22 cellular contexts compared by ENCODE assay signal in the genomic region with DNA sequence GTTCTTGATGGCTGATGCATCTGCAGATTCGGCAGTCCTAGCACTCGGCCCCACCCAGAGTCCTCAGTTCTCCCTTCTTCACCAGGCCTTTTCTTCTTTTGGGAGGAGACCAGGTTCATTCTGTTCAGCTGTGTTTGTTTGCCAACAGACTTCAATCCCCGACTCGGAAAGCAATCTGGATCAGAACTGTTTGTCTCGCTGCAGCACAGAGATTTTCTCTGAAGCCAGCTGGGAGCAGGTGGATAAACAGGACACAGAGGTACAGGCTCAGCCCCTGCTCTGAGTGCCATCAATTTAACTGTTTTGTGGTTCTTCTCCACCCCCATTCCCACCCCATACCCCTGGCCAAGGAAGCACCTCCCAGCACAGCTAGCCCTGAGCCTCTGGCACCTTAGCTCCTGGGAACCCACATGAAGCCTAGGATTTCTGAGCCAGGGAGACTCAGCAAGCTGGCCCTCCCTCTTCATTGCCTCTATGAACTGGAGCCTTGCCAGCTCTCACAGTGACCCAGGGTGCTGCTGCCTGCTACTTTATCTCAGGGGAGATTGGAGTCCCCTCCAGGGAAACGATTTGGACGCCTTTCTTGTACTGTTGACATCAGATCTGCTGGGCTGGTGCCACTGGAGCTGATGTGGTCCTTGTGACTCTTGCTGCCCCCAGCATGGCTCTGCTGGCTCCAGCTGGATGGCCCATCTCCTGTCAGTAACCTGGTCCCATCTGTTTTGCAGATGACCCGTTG. TPM values are rescaled to one million over a fixed set of nuclear protein-coding genes. Genes with fewer than 3 reads are reported as not detected.
A peak's percentile ranks its signal among the peaks of the same experiment; 100 is the strongest.
DNase-seq lines count a peak whose midpoint lies in the region; ATAC-seq and TF ChIP-seq lines count a peak whose summit lies in the region.
"Had no signal": no experiment of that assay in that cellular context is flagged by ENCODE, and none has a peak within 500 bp of the region (broad histone marks: within the 10 kb centered on the region; RNA-seq: fewer than 3 reads in every experiment).

No MANE protein-coding gene starts in this region.

- H3K4me3 ChIP-seq in breast epithelium (no peak overlapping the region), heart left ventricle (no peak overlapping the region)
- H3K4me3 ChIP-seq: pancreas, tibial artery had no signal

- H3K4me1 Mint-ChIP-seq in MCF 10A (ENCODE audit: insufficient read depth, unreplicated experiment), result peaks cover 5% of the 10 kb centered on the region
- H3K4me1 Mint-ChIP-seq in WTC11, result no peaks in the 10 kb centered on the region

- no peaks in the 10 kb centered on the region for H3K9me3 ChIP-seq in breast epithelium
- no peaks in the 10 kb centered on the region for H3K9me3 ChIP-seq in heart left ventricle
- H3K9me3 ChIP-seq: pancreas, tibial artery had no signal

- POLR2A ChIA-PET in MCF 10A (lab: Yijun Ruan, JAX) (interaction anchor here (0.6 to 1.0 kb wide), 2 partner anchors 201 to 306 kb away, joined by 3 read pairs; no protein-coding TSS in a partner anchor), WTC11 (lab: Charles Lee) (no interaction called here)

- H3K9me3 Mint-ChIP-seq in MCF 10A (ENCODE audit: unreplicated experiment) (no peaks in the 10 kb centered on the region), WTC11 (no peaks in the 10 kb centered on the region)
- H3K9me3 Mint-ChIP-seq: naive thymus-derived CD4-positive, alpha-beta T cell had no signal

- WGBS in heart left ventricle, 4 donors, result 58 to 64% (median 59%) methylated on average over 8 of the region's 8 CpGs

- H3K4me1 ChIP-seq in breast epithelium (peaks cover 3 to 9% of the 10 kb centered on the region in 2 donors), heart left ventricle (peaks cover 0 to 25% (median 2%) of the 10 kb centered on the region in 12 donors)
- H3K4me1 ChIP-seq: pancreas had no signal

- peaks cover 5% of the 10 kb centered on the region for H3K36me3 ChIP-seq in breast epithelium
- H3K36me3 ChIP-seq in heart left ventricle, result peaks cover 0 to 100% (median 99%) of the 10 kb centered on the region in 9 donors

- no TSS peak for BruUV-seq in MCF 10A (replicated peaks; lab: Mats Ljungman, UMichigan)

- TF ChIP-seq CTCF in MCF 10A (IDR thresholded peaks at IDR 0.05; ENCODE audit: unreplicated experiment) (no peak), breast epithelium (IDR thresholded peaks at IDR 0.05) (no peak), heart left ventricle (IDR thresholded peaks at IDR 0.05) (no peak), WTC11 (IDR thresholded peaks at IDR 0.05) (no peak)

- no peaks in the 10 kb centered on the region for H3K27me3 Mint-ChIP-seq in MCF 10A (ENCODE audit: insufficient read depth, unreplicated experiment)
- H3K27me3 Mint-ChIP-seq in WTC11 (ENCODE audit: low read depth), result no peaks in the 10 kb centered on the region
- H3K27me3 Mint-ChIP-seq: naive thymus-derived CD4-positive, alpha-beta T cell had no signal

- CTCF ChIA-PET in MCF 10A (lab: Yijun Ruan, JAX) (interaction anchor here (2.0 kb wide), 1 partner anchor 17 kb away, joined by 10 read pairs; no protein-coding TSS in a partner anchor), WTC11 (lab: Charles Lee) (interaction anchor here (1.6 kb wide), 1 partner anchor 17 kb away, joined by 4 read pairs; no protein-coding TSS in a partner anchor)

- peak; percentile 78 to 92 (median 86) for ATAC-seq in heart left ventricle
- no peak for ATAC-seq in GM21825 (IDR thresholded peaks at IDR 0.05; ENCODE audit: unreplicated experiment)
- no peak for ATAC-seq in WTC11
- ATAC-seq: esophagus mucosa; naive thymus-derived CD4-positive, alpha-beta T cell; Panc1; pancreas had no signal

- intact Hi-C loops in MCF 10A (cut with micrococcal nuclease) (no loop called here), breast epithelium (cut with DNase I; ENCODE audit: low total_unique reads) (no loop called here), heart left ventricle (cut with DNase I) (no loop called here)

- H3K27ac Mint-ChIP-seq in MCF 10A (ENCODE audit: low read depth, unreplicated experiment), result peak overlapping the region; percentile 46
- H3K27ac Mint-ChIP-seq in WTC11, result no peak overlapping the region

- H3K36me3 Mint-ChIP-seq in MCF 10A (ENCODE audit: insufficient read depth, unreplicated experiment) (peaks cover 78% of the 10 kb centered on the region), WTC11 (peaks cover 46% of the 10 kb centered on the region)

- H3K4me3 Mint-ChIP-seq in MCF 10A (ENCODE audit: unreplicated experiment) (no peak overlapping the region), WTC11 (no peak overlapping the region)
- H3K4me3 Mint-ChIP-seq: naive thymus-derived CD4-positive, alpha-beta T cell had no signal

- TF ChIP-seq POLR2A in breast epithelium (IDR thresholded peaks at IDR 0.05) (no peak), heart left ventricle (IDR thresholded peaks at IDR 0.05) (no peak)

- DNase-seq in MCF 10A (ENCODE audit: unreplicated experiment), result no peak
- DNase-seq in breast epithelium (ENCODE audit: low spot score in 2 of 2), result no peak
- peak; percentile 40 for DNase-seq in SHP77 treated with DMSO at 0.1 percent for 48 hours (lab: John Stamatoyannopoulos, UW)
- DNase-seq in heart left ventricle, result peak; percentile 47 to 80 (median 63)
- DNase-seq in WTC11 (ENCODE audit: low spot score), result no peak
- no peak for DNase-seq in NCI-H774 (lab: John Stamatoyannopoulos, UW)
- DNase-seq: activated naive CD4-positive, alpha-beta T cell; cerebellar nuclear complex; DND-41; effector CD8-positive, alpha-beta T cell; H7; kidney; naive thymus-derived CD4-positive, alpha-beta T cell; NCI-H446; pancreas; tibial artery had no signal

- H3K27ac ChIP-seq in breast epithelium (peak overlapping the region in 1 of 2 donors; percentile 12), heart left ventricle (peak overlapping the region in 1 of 12 donors; percentile 9), temporal lobe (ENCODE audit: low read depth, low read length) (peak overlapping the region; percentile 48)
- H3K27ac ChIP-seq: pancreas, tibial artery had no signal

- no peaks in the 10 kb centered on the region for H3K27me3 ChIP-seq in breast epithelium
- no peaks in the 10 kb centered on the region for H3K27me3 ChIP-seq in heart left ventricle
- H3K27me3 ChIP-seq: pancreas, tibial artery had no signal

TF ChIP-seq in WTC11, 78 proteins besides CTCF, POLR2A, EP300 and RAD21:
- no peak for TF ChIP-seq NFATC4 (CRISPR knock-in tag; IDR thresholded peaks at IDR 0.05)

RNA-seq across cellular contexts. Expression of a gene that starts 58.2 kb away (rescaled TPM):
- total RNA-seq in MCF 10A (2022), result not detected in 2 replicates
- total RNA-seq in breast epithelium, result not detected
- total RNA-seq in heart left ventricle, result not detected
- polyA plus RNA-seq in heart left ventricle, result not detected
- 0.25 TPM for total RNA-seq in temporal lobe
- not detected in 3 replicates for total RNA-seq in WTC11 (2021)
- total RNA-seq: esophagus mucosa, H7, kidney, mesenteric fat pad, pancreas had no signal
- polyA plus RNA-seq: AG04450; naive thymus-derived CD4-positive, alpha-beta T cell; pancreas had no signal

Comparison
In these comparisons a context has a peak if more than half of its experiments do, and no peak if none do; other contexts are left out.
1. DNase-seq: peak in SHP77 treated with DMSO at 0.1 percent for 48 hours (single experiment) and heart left ventricle (5 of 5); none in MCF 10A (single experiment), breast epithelium (0 of 2), WTC11 (single experiment) and NCI-H774 (single experiment).
2. ATAC-seq: peak in heart left ventricle (4 of 4); none in GM21825 (single experiment) and WTC11 (single experiment).